In the genomic region with DNA sequence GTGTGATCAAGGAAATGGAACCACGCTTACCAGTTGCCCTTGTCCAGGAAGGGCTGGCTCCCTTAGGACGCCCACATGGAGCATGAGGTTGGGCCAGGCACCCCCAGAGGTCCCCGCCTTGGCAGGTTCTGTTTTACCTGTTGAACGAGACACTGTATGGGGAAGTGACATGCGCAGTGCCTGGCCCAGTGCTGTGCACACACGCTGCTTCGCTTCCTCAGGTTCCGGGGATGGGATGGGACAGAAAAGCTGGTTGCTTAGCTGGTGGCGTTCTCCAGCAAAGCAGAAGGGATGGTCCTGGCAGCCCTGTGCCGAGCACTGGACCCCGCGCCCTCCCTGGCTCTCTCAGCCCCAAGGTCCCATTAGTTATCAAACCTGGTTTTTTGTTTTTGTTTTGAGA, we compare ENCODE assay signal across 29 cellular contexts.
"Had no signal": no experiment of that assay in that cellular context is flagged by ENCODE, and none has a peak within 500 bp of the region (broad histone marks: within the 10 kb centered on the region; RNA-seq: fewer than 3 reads in every experiment).

No MANE protein-coding gene starts in this region.

- H3K4me2 ChIP-seq: hepatocyte, neural progenitor cell had no signal

- H3K27ac Mint-ChIP-seq: effector memory CD8-positive, alpha-beta T cell; memory B cell; mesothelial cell of epicardium; natural killer cell; neural progenitor cell; stimulated activated memory B cell treated with anti-CD40 and anti-IgM and Interleukin-4, amounts not matched to agents 10 μg/mL and 1 μg/mL and 100 μg/mL, for 72 hours had no signal

- H3K4me1 Mint-ChIP-seq: memory B cell, mesothelial cell of epicardium, neural progenitor cell had no signal

- ATAC-seq: effector memory CD8-positive, alpha-beta T cell; left cardiac atrium; lower lobe of right lung; natural killer cell; pancreas; sciatic nerve; stimulated activated memory B cell treated with anti-CD40 and anti-IgM and Interleukin-4, amounts not matched to agents 10 μg/mL and 1 μg/mL and 100 μg/mL, for 72 hours; stimulated activated naive CD8-positive, alpha-beta T cell treated with anti-CD3 and anti-CD28 coated beads, Interleukin-15, amount 100 ng/mL, for 72 hours; upper lobe of right lung had no signal

- H2AFZ ChIP-seq: hepatocyte, neural progenitor cell had no signal

- H3K27me3 ChIP-seq: dorsolateral prefrontal cortex, hepatocyte, neural progenitor cell, pancreas, spleen, testis, tibial nerve, upper lobe of right lung, vagina had no signal

- H3K36me3 Mint-ChIP-seq: natural killer cell, neural progenitor cell had no signal

- H3K4me3 ChIP-seq: dorsolateral prefrontal cortex, hepatocyte, left ventricle myocardium inferior, lower lobe of right lung, neural progenitor cell, pancreas, prostate gland, spleen, testis, tibial nerve, upper lobe of right lung, vagina had no signal

- FAIRE-seq: kidney, pancreas had no signal

- H3K4me1 ChIP-seq: left ventricle myocardium inferior, lower lobe of right lung, neural progenitor cell, pancreas, prostate gland, spleen, testis, tibial nerve, upper lobe of right lung, vagina had no signal

- H3K9me3 Mint-ChIP-seq: effector memory CD8-positive, alpha-beta T cell; memory B cell; mesothelial cell of epicardium; natural killer cell; neural progenitor cell; stimulated activated memory B cell treated with anti-CD40 and anti-IgM and Interleukin-4, amounts not matched to agents 10 μg/mL and 1 μg/mL and 100 μg/mL, for 72 hours; stimulated activated naive CD8-positive, alpha-beta T cell treated with anti-CD3 and anti-CD28 coated beads, Interleukin-15, amount 100 ng/mL, for 72 hours had no signal

- H3K9ac ChIP-seq: neural progenitor cell had no signal

- H3K27me3 Mint-ChIP-seq: effector memory CD8-positive, alpha-beta T cell; memory B cell; stimulated activated memory B cell treated with anti-CD40 and anti-IgM and Interleukin-4, amounts not matched to agents 10 μg/mL and 1 μg/mL and 100 μg/mL, for 72 hours; stimulated activated naive CD8-positive, alpha-beta T cell treated with anti-CD3 and anti-CD28 coated beads, Interleukin-15, amount 100 ng/mL, for 72 hours had no signal

- DNase-seq: cortex of kidney; dorsolateral prefrontal cortex; effector memory CD8-positive, alpha-beta T cell; erythroblast; foreskin melanocyte; head of caudate nucleus; kidney; left cardiac atrium; left ventricle myocardium inferior; lower lobe of right lung; natural killer cell; nucleus accumbens; pancreas; spleen; stimulated activated CD4-positive, alpha-beta T cell treated with anti-CD3 and anti-CD28 coated beads, Interleukin-15, amount 100 ng/mL, for 24 hours; stimulated activated CD4-positive, alpha-beta T cell treated with anti-CD3 and anti-CD28 coated beads, Interleukin-1b, Interleukin-23, amount 100 ng/mL, for 48 hours; stimulated activated CD4-positive, alpha-beta T cell treated with anti-CD3 and anti-CD28 coated beads, Interleukin-4, amount 100 ng/mL, for 24 hours; stimulated activated naive CD8-positive, alpha-beta T cell treated with anti-CD3 and anti-CD28 coated beads, Interleukin-15, amount 100 ng/mL, for 72 hours; testis; upper lobe of right lung had no signal

- H3K79me2 ChIP-seq: hepatocyte had no signal

- H3K27ac ChIP-seq: dorsolateral prefrontal cortex, hepatocyte, left ventricle myocardium inferior, lower lobe of right lung, neural progenitor cell, pancreas, prostate gland, spleen, testis, tibial nerve, upper lobe of right lung, vagina had no signal

- H3K4me3 Mint-ChIP-seq: effector memory CD8-positive, alpha-beta T cell; memory B cell; mesothelial cell of epicardium; natural killer cell; stimulated activated memory B cell treated with anti-CD40 and anti-IgM and Interleukin-4, amounts not matched to agents 10 μg/mL and 1 μg/mL and 100 μg/mL, for 72 hours; stimulated activated naive CD8-positive, alpha-beta T cell treated with anti-CD3 and anti-CD28 coated beads, Interleukin-15, amount 100 ng/mL, for 72 hours had no signal

- H3K9me3 ChIP-seq: left ventricle myocardium inferior, lower lobe of right lung, pancreas, prostate gland, spleen, testis, tibial nerve, upper lobe of right lung, vagina had no signal

- H3K36me3 ChIP-seq: neural progenitor cell had no signal
